In genomic region chr1:40981702-40982448, GRCh38 we compare ENCODE assay signal across 9 cellular contexts. TPM values are rescaled to one million over a fixed set of nuclear protein-coding genes. Genes with fewer than 3 reads are reported as not detected.
DNase-seq lines count a peak whose midpoint lies in the region; ATAC-seq, FAIRE-seq and TF ChIP-seq lines count a peak whose summit lies in the region.
"Had no signal": no experiment of that assay in that cellular context is flagged by ENCODE, and none has a peak within 500 bp of the region (broad histone marks: within the 10 kb centered on the region; RNA-seq: fewer than 3 reads in every experiment).

No MANE protein-coding gene starts in this region.

- H3K27me3 ChIP-seq in GM23248 (replicated peaks; ENCODE audit: insufficient read depth) (no peaks in the 10 kb centered on the region), PC-3 (ENCODE audit: low read length) (no peaks in the 10 kb centered on the region), endothelial cell of umbilical vein (ENCODE audit: control insufficient read depth in 2 of 2, insufficient read depth in 2 of 2, low read length in 2 of 2) (no peaks in the 10 kb centered on the region), trophoblast cell (ENCODE audit: insufficient read depth, low read length) (no peaks in the 10 kb centered on the region)

- H4K8ac ChIP-seq in trophoblast cell (ENCODE audit: low read depth, low read length) = no peak overlapping the region

- no peak for TF ChIP-seq POLR2A in endothelial cell of umbilical vein (IDR thresholded peaks at IDR 0.05; ENCODE audit: low read depth, low read length)

- intact Hi-C loops in PC-3 (cut with micrococcal nuclease) = loop anchor here (2.0 kb wide), 1 partner anchor 21 kb away; no protein-coding TSS in a partner anchor
- intact Hi-C loops in endothelial cell of umbilical vein (cut with micrococcal nuclease) = no loop called here

- H2AFZ ChIP-seq in GM23248 (no peak overlapping the region), PC-3 (ENCODE audit: low read length) (no peak overlapping the region), endothelial cell of umbilical vein (ENCODE audit: low read depth, low read length) (no peak overlapping the region), trophoblast cell (ENCODE audit: insufficient read depth, low read length, poor library complexity) (no peak overlapping the region)

- H3K9me1 ChIP-seq in endothelial cell of umbilical vein (replicated peaks; ENCODE audit: control insufficient read depth, extremely low read depth, insufficient read depth, low read length) = no peaks in the 10 kb centered on the region

- H3K9me2 ChIP-seq in GM23248 (ENCODE audit: insufficient read depth) = no peaks in the 10 kb centered on the region
- H3K9me2 ChIP-seq in PC-3 (replicated peaks; ENCODE audit: low read length) = no peaks in the 10 kb centered on the region

- H2BK12ac ChIP-seq in trophoblast cell (ENCODE audit: low read length) = no peak overlapping the region

- in situ Hi-C loops in GM23248 (cut with MboI) = no loop called here

- H3K9me3 ChIP-seq in GM23248 (ENCODE audit: low read depth) (no peaks in the 10 kb centered on the region), PC-3 (ENCODE audit: low read length) (no peaks in the 10 kb centered on the region), endothelial cell of umbilical vein (replicated peaks; ENCODE audit: control insufficient read depth, insufficient read depth, low read length) (no peaks in the 10 kb centered on the region), trophoblast cell (ENCODE audit: insufficient read depth, low read depth, low read length) (no peaks in the 10 kb centered on the region)

- H3K9ac ChIP-seq in GM23248 (no peak overlapping the region), PC-3 (ENCODE audit: low read length) (peak overlapping the region; percentile 94; the same call in 1 of the 2 replicates), endothelial cell of umbilical vein (replicated peaks; ENCODE audit: extremely low read depth, insufficient read depth, low read length) (no peak overlapping the region), trophoblast cell (ENCODE audit: low read length) (no peak overlapping the region)

- no peak overlapping the region for H4K91ac ChIP-seq in trophoblast cell (ENCODE audit: low read depth, low read length)

- TF ChIP-seq CTCF in PC-3 (conservative IDR thresholded peaks at IDR 0.05; ENCODE audit: low read depth, low read length) = no peak
- TF ChIP-seq CTCF in endothelial cell of umbilical vein (IDR thresholded peaks at IDR 0.05; ENCODE audit: extremely low read depth in 1 of 2, insufficient read depth in 1 of 2, low read depth in 1 of 2, low read length in 2 of 2) = no peak

- no peak for ATAC-seq in PC-3
- ATAC-seq in GM18907 (IDR thresholded peaks at IDR 0.05; ENCODE audit: unreplicated experiment) = no peak
- no peak for ATAC-seq in GM21390 (IDR thresholded peaks at IDR 0.05; ENCODE audit: unreplicated experiment)

- peaks cover 24% of the 10 kb centered on the region for H3K79me1 ChIP-seq in trophoblast cell (ENCODE audit: low read length)

- H3K4me3 ChIP-seq in GM23248 (peak overlapping the region; percentile 84), PC-3 (ENCODE audit: low read length) (peak overlapping the region; percentile 80), endothelial cell of umbilical vein (replicated peaks in 1 of 3; ENCODE audit: insufficient read depth in 1 of 3, low read depth in 1 of 3, low read length in 3 of 3) (peak overlapping the region in 1 of 3 experiments; percentile 69), trophoblast cell (ENCODE audit: low read depth, low read length) (no peak overlapping the region)

- no peak overlapping the region for H2BK120ac ChIP-seq in trophoblast cell (ENCODE audit: insufficient read depth, low read length, poor library complexity)

- dilution Hi-C loops in endothelial cell of umbilical vein (cut with MboI; ENCODE audit: extremely low pct_ligation_motif_present, low sequenced_read_pairs) = no loop called here

- CTCF ChIA-PET in PC-3 (lab: Charles Lee) (interaction anchor here (0.9 kb wide), 1 partner anchor 22 kb away, joined by 4 read pairs; no protein-coding TSS in a partner anchor), endothelial cell of umbilical vein (lab: Charles Lee) (interaction anchor here (1.0 to 1.2 kb wide), 2 partner anchors 22 to 29 kb away, joined by 3 to 4 read pairs; no protein-coding TSS in a partner anchor)

- no peak overlapping the region for H2BK5ac ChIP-seq in trophoblast cell (ENCODE audit: low read depth, low read length, poor library complexity)

- no peak overlapping the region for H3K14ac ChIP-seq in trophoblast cell (ENCODE audit: low read length)

- H3K18ac ChIP-seq in trophoblast cell (ENCODE audit: low read length) = no peak overlapping the region

- WGBS in GM23248 (ENCODE audit: low coverage in 1 of 2, low lambda C conversion rate in 2 of 2, missing lambda C conversion rate in 2 of 2), 2 experiments = 65 to 67% methylated on average over 13 of the region's 13 CpGs
- no CpG with 5 or more reads among the region's 13 CpGs for WGBS in trophoblast cell (ENCODE audit: extremely low coverage, insufficient coverage, insufficient read length)

- DNase-seq in GM23248 (peak; percentile 15), PC-3 (no peak), endothelial cell of umbilical vein (ENCODE audit: low read depth, low spot score) (no peak), trophoblast cell (peak in 1 of 2 donors; percentile 36), NCI-H524 treated with DMSO at 0.1 percent for 48 hours (lab: John Stamatoyannopoulos, UW) (no peak)
- DNase-seq: activated B cell treated with CpG ODN at 0.5 μM for 24 hours, NCI-H2081 treated with DMSO at 0.1 percent for 48 hours had no signal

- no peak overlapping the region for H4K12ac ChIP-seq in trophoblast cell (ENCODE audit: low read depth, low read length)

- peaks cover 51% of the 10 kb centered on the region for H3F3A ChIP-seq in GM23248 (ENCODE audit: insufficient read depth)
- no peaks in the 10 kb centered on the region for H3F3A ChIP-seq in PC-3 (ENCODE audit: low read length, unreplicated experiment)

- BruUV-seq in PC-3 (replicated peaks; lab: Mats Ljungman, UMichigan) = no TSS peak
- BruUV-seq in endothelial cell of umbilical vein (replicated peaks; lab: Mats Ljungman, UMichigan) = no TSS peak

- POLR2A ChIA-PET in PC-3 (lab: Charles Lee; ENCODE audit: unreplicated experiment) (no interaction called here), endothelial cell of umbilical vein (lab: Charles Lee) (no interaction called here)

- H3K27ac ChIP-seq in GM23248 = no peak overlapping the region
- H3K27ac ChIP-seq in PC-3 (ENCODE audit: low read length) = no peak overlapping the region
- H3K27ac ChIP-seq in endothelial cell of umbilical vein (ENCODE audit: insufficient read depth, low read depth, low read length) = no peak overlapping the region
- H3K27ac ChIP-seq in trophoblast cell (ENCODE audit: low read depth, low read length) = no peak overlapping the region

- H3K4me1 ChIP-seq in GM23248 (ENCODE audit: insufficient read depth) (peaks cover 45% of the 10 kb centered on the region), PC-3 (ENCODE audit: insufficient read depth, low read length) (peaks cover 31% of the 10 kb centered on the region), endothelial cell of umbilical vein (ENCODE audit: control insufficient read depth, extremely low read depth, insufficient read depth, low read length) (peaks cover 26% of the 10 kb centered on the region), trophoblast cell (ENCODE audit: control insufficient read depth in 1 of 2, insufficient read depth in 2 of 2, low read length in 2 of 2) (peaks cover 10 to 18% of the 10 kb centered on the region in 2 experiments)

- H3K36me3 ChIP-seq in GM23248 (ENCODE audit: low read depth) (peaks cover 16% of the 10 kb centered on the region), PC-3 (ENCODE audit: low read depth, low read length) (peaks cover 46% of the 10 kb centered on the region), endothelial cell of umbilical vein (ENCODE audit: control insufficient read depth in 2 of 2, extremely low read depth in 1 of 2, insufficient read depth in 2 of 2, low read length in 2 of 2) (peaks cover 11 to 21% of the 10 kb centered on the region in 2 experiments), trophoblast cell (ENCODE audit: control insufficient read depth in 1 of 2, insufficient read depth in 2 of 2, low read length in 2 of 2) (peaks cover 12 to 22% of the 10 kb centered on the region in 2 experiments)

- no peak overlapping the region for H3K23ac ChIP-seq in trophoblast cell (ENCODE audit: low read length)

- no peaks in the 10 kb centered on the region for H4K20me1 ChIP-seq in GM23248 (ENCODE audit: insufficient read depth)
- H4K20me1 ChIP-seq in PC-3 (ENCODE audit: low read length) = peaks cover 41% of the 10 kb centered on the region
- H4K20me1 ChIP-seq in endothelial cell of umbilical vein (replicated peaks; ENCODE audit: control insufficient read depth, extremely low read depth, insufficient read depth, low read length) = no peaks in the 10 kb centered on the region

- no peak overlapping the region for H2AK5ac ChIP-seq in trophoblast cell (ENCODE audit: low read length)

- peak; percentile 38 for FAIRE-seq in endothelial cell of umbilical vein (lab: Jason Lieb, UNC)

- H3K79me2 ChIP-seq in GM23248 (ENCODE audit: insufficient read depth) = peaks cover 61% of the 10 kb centered on the region
- H3K79me2 ChIP-seq in PC-3 (ENCODE audit: low read length) = peaks cover 68% of the 10 kb centered on the region
- H3K79me2 ChIP-seq in endothelial cell of umbilical vein (ENCODE audit: control insufficient read depth, insufficient read depth, low read length) = peaks cover 57% of the 10 kb centered on the region
- peaks cover 22% of the 10 kb centered on the region for H3K79me2 ChIP-seq in trophoblast cell (ENCODE audit: control insufficient read depth, insufficient read depth, low read length, poor library complexity)

- H3K4me2 ChIP-seq in GM23248 (ENCODE audit: unreplicated experiment) (peak overlapping the region; percentile 74), PC-3 (ENCODE audit: low read length) (peak overlapping the region; percentile 88), endothelial cell of umbilical vein (ENCODE audit: insufficient read depth, low read length) (peak overlapping the region; percentile 48), trophoblast cell (ENCODE audit: low read length) (peak overlapping the region; percentile 50)

- peak overlapping the region; percentile 74 for H3K4ac ChIP-seq in trophoblast cell (ENCODE audit: low read depth, low read length)

RNA-seq across cellular contexts. Expression of gene CTPS1, which starts 2.4 kb away (rescaled TPM):
- 19.8 and 20.9 TPM in 2 replicates for total RNA-seq in GM23248 (2014; rRNA removed; shearing (Covaris generic))
- 29.0 and 30.3 TPM in 2 replicates for polyA plus RNA-seq in GM23248 (2016; fragmentation: Nextera tagmentation; extraction: Ambion mirVana)
- 63.4 and 122 TPM in 2 replicates for total RNA-seq in PC-3 (2014; rRNA removed)
- total RNA-seq in endothelial cell of umbilical vein = 63.8 and 65.8 TPM in 2 replicates
- polyA plus RNA-seq in endothelial cell of umbilical vein = 19.2 and 24.9 TPM in 2 replicates
- 30.0 and 40.4 TPM in 2 replicates for polyA plus RNA-seq in endothelial cell of umbilical vein (2011; cell fraction: cytosol; rRNA removed)
- 86.3 and 112 TPM in 2 replicates for polyA plus RNA-seq in endothelial cell of umbilical vein (2011; cell fraction: nucleus; rRNA removed)
- polyA plus RNA-seq in endothelial cell of umbilical vein (2012) = 45.4 and 52.0 TPM in 2 replicates
- 44.4 and 46.0 TPM in 2 replicates for polyA minus RNA-seq in endothelial cell of umbilical vein
- 49.9 TPM for polyA minus RNA-seq in endothelial cell of umbilical vein (2011; cell fraction: cytosol; rRNA and poly(A)+ RNA removed)
- polyA minus RNA-seq in endothelial cell of umbilical vein (2011; cell fraction: nucleus; rRNA and poly(A)+ RNA removed) = 54.9 and 77.7 TPM in 2 replicates
- polyA plus RNA-seq in trophoblast cell (2013) = 47.2 and 52.9 TPM in 2 replicates

RNA-seq across cellular contexts. Expression of gene SLFNL1, which starts 39.6 kb away (rescaled TPM):
- 0.11 TPM in 1 of 2 replicates, not detected in the other for total RNA-seq in GM23248 (2014; rRNA removed; shearing (Covaris generic))
- 0.21 TPM in 1 of 2 replicates, not detected in the other for polyA plus RNA-seq in GM23248 (2016; fragmentation: Nextera tagmentation; extraction: Ambion mirVana)
- total RNA-seq in PC-3 (2014; rRNA removed) = 0.12 and 0.22 TPM in 2 replicates
- 0.29 and 0.39 TPM in 2 replicates for total RNA-seq in endothelial cell of umbilical vein
- polyA plus RNA-seq in endothelial cell of umbilical vein = 0.14 and 0.25 TPM in 2 replicates
- 0.03 and 0.04 TPM in 2 replicates for polyA plus RNA-seq in endothelial cell of umbilical vein (2011; cell fraction: cytosol; rRNA removed)
- polyA plus RNA-seq in endothelial cell of umbilical vein (2011; cell fraction: nucleus; rRNA removed) = 0.63 and 0.84 TPM in 2 replicates
- 0.27 and 0.40 TPM in 2 replicates for polyA plus RNA-seq in endothelial cell of umbilical vein (2012)
- polyA minus RNA-seq in endothelial cell of umbilical vein = 0.34 and 0.45 TPM in 2 replicates
- not detected for polyA minus RNA-seq in endothelial cell of umbilical vein (2011; cell fraction: cytosol; rRNA and poly(A)+ RNA removed)
- 0.82 and 2.7 TPM in 2 replicates for polyA minus RNA-seq in endothelial cell of umbilical vein (2011; cell fraction: nucleus; rRNA and poly(A)+ RNA removed)
- polyA plus RNA-seq in trophoblast cell (2013) = 0.05 and 0.08 TPM in 2 replicates
